In the genomic region with DNA sequence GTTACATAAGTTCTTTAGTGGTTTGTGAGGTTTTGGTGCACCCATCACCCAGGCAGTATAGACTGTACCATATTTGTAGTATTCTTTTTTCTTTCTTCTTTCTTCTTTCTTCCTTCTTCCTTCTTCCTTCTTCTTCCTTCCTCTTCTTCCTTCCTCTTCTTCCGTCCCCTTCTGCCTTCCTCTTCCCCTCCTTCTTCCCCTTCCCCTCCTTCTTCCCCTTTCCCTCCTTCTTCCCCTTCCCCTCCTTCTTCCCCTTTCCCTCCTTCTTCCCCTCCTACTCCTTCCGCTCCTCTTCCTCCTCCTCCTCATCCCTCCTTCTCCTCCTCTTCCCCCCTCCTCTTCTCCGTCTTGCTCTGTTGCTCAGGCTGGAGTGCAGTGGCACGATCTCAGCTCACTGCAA, we compare ENCODE assay signal across 2 cellular contexts.
TF ChIP-seq lines count a peak whose summit lies in the region.

No MANE protein-coding gene starts in this region.

TF ChIP-seq in HepG2, 621 proteins besides CTCF, POLR2A, EP300 and RAD21:
- TF ChIP-seq, protein P1, sequence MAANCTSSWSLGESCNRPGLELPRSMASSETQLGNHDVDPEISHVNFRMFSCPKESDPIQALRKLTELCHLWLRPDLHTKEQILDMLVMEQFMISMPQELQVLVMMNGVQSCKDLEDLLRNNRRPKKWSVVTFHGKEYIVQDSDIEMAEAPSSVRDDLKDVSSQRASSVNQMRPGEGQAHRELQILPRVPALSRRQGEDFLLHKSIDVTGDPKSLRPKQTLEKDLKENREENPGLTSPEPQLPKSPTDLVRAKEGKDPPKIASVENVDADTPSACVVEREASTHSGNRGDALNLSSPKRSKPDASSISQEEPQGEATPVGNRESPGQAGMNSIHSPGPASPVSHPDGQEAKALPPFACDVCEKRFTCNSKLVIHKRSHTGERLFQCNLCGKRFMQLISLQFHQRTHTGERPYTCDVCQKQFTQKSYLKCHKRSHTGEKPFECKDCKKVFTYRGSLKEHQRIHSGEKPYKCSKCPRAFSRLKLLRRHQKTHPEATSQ (CRISPR knock-in tag; IDR thresholded peaks at IDR 0.05; ENCODE audit: borderline replicate concordance), result no peak
- peak; percentile 81 for TF ChIP-seq PCBP2 (optimal IDR thresholded peaks at IDR 0.05; ENCODE audit: low read depth, low read length, poor library complexity, severe bottlenecking)
- peak; percentile 25 for TF ChIP-seq HNRNPK (IDR thresholded peaks at IDR 0.05; ENCODE audit: low read depth, low read length, poor library complexity, severe bottlenecking)

TF ChIP-seq in H1, 55 proteins besides CTCF, POLR2A, EP300 and RAD21:
- TF ChIP-seq YY1 (IDR thresholded peaks at IDR 0.05; ENCODE audit: low read depth, low read length) (no peak), SIN3A (conservative IDR thresholded peaks at IDR 0.05 in 1 of 2, IDR thresholded peaks at IDR 0.05 in 1 of 2; ENCODE audit: low read depth in 1 of 2, low read length in 2 of 2) (no peak), JUND (IDR thresholded peaks at IDR 0.05; ENCODE audit: low read length) (no peak), HDAC6 (IDR thresholded peaks at IDR 0.05; ENCODE audit: low read depth, low read length) (no peak), RBBP5 (IDR thresholded peaks at IDR 0.05; ENCODE audit: borderline replicate concordance, low read depth, low read length) (no peak), NRF1 (IDR thresholded peaks at IDR 0.05; ENCODE audit: low read depth, low read length) (no peak), CBX5 (IDR thresholded peaks at IDR 0.05; ENCODE audit: low read depth, low read length) (no peak), HDAC2 (IDR thresholded peaks at IDR 0.05; ENCODE audit: borderline replicate concordance in 1 of 2, low read depth in 2 of 2, low read length in 2 of 2) (no peak), SIRT6 (IDR thresholded peaks at IDR 0.05; ENCODE audit: low read length) (no peak), KDM1A (IDR thresholded peaks at IDR 0.05; ENCODE audit: borderline replicate concordance, low read length) (no peak)
- TF ChIP-seq, protein P2, sequence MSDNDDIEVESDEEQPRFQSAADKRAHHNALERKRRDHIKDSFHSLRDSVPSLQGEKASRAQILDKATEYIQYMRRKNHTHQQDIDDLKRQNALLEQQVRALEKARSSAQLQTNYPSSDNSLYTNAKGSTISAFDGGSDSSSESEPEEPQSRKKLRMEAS (IDR thresholded peaks at IDR 0.05), result no peak
- TF ChIP-seq, protein P3, sequence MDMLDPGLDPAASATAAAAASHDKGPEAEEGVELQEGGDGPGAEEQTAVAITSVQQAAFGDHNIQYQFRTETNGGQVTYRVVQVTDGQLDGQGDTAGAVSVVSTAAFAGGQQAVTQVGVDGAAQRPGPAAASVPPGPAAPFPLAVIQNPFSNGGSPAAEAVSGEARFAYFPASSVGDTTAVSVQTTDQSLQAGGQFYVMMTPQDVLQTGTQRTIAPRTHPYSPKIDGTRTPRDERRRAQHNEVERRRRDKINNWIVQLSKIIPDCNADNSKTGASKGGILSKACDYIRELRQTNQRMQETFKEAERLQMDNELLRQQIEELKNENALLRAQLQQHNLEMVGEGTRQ (IDR thresholded peaks at IDR 0.05; ENCODE audit: low read length), result no peak
- TF ChIP-seq, protein P4, sequence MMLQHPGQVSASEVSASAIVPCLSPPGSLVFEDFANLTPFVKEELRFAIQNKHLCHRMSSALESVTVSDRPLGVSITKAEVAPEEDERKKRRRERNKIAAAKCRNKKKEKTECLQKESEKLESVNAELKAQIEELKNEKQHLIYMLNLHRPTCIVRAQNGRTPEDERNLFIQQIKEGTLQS (IDR thresholded peaks at IDR 0.05; ENCODE audit: insufficient read depth, low read depth, low read length), result no peak
